ENCODE assay signal across 1 cellular context in the genomic region with DNA sequence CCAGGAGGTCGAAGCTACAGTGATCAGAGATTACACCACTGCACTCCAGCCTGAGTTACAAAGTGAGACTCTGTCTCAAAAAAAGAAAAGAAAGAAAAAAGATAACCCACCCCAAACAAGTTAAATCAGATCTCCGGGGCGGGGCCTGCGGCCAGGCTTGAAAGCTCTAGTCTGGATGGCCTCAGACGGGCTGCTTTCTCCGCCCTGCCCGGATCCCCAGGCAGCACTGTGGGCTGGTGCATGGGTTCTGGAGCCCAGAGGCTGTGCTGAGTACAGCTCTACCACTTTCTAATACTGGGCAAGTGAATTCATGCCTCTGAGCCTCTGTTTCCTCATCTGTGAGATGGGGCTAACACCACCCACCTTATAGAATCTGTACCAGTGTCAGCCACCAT.
TF ChIP-seq lines count a peak whose summit lies in the region.

No MANE protein-coding gene starts in this region.

TF ChIP-seq in H1, 55 proteins besides CTCF, POLR2A, EP300 and RAD21 (continued from another document):
- TF ChIP-seq SP1 (IDR thresholded peaks at IDR 0.05; ENCODE audit: low read depth, low read length) (no peak), CREB1 (IDR thresholded peaks at IDR 0.05) (no peak)
TF ChIP-seq in H1: peak in this region for 0.
